ENCODE assay signal across 33 cellular contexts in genomic region chr1:39422604-39423003, GRCh38.
DNase-seq lines count a peak whose midpoint lies in the region; ATAC-seq, FAIRE-seq and TF ChIP-seq lines count a peak whose summit lies in the region.
"Had no signal": no experiment of that assay in that cellular context is flagged by ENCODE, and none has a peak within 500 bp of the region (broad histone marks: within the 10 kb centered on the region; RNA-seq: fewer than 3 reads in every experiment).

No MANE protein-coding gene starts in this region.

- 94% methylated on average over 5 of the region's 5 CpGs for WGBS in K562 (ENCODE audit: insufficient coverage, low coverage, missing lambda C conversion rate)

- no peak for TF ChIP-seq EP300 in K562 (IDR thresholded peaks at IDR 0.05; ENCODE audit: low read length)

- peak overlapping the region; percentile 13 for H3K27ac Mint-ChIP-seq in activated naive CD4-positive, alpha-beta T cell treated with anti-CD3 and anti-CD28 coated beads, Interleukin-2, amount 50 U/mL, for 24 hours
- no peak overlapping the region for H3K27ac Mint-ChIP-seq in activated naive CD4-positive, alpha-beta T cell treated with anti-CD3 and anti-CD28 coated beads, Interleukin-2, amount 10 ng/mL, durations not matched to agents 7 days and 5 days
- H3K27ac Mint-ChIP-seq: activated CD8-positive, alpha-beta memory T cell treated with anti-CD3 and anti-CD28 coated beads, Interleukin-2, amount 10 ng/mL, durations not matched to agents 7 days and 5 days; GM23338 had no signal

- no peak overlapping the region for H3K4me3 ChIP-seq in K562
- H3K4me3 ChIP-seq: BLaER1, breast epithelium, dorsolateral prefrontal cortex, esophagus squamous epithelium, GM23338, heart right ventricle, MG63, right atrium auricular region, thyroid gland had no signal

- no peak for TF ChIP-seq POLR2A in K562 (conservative IDR thresholded peaks at IDR 0.05)

- CTCF ChIA-PET in activated naive CD4-positive, alpha-beta T cell treated with anti-CD3 and anti-CD28 coated beads, Interleukin-2, amount 10 ng/mL, durations not matched to agents 7 days and 5 days (lab: Charles Lee): no interaction called here
- CTCF ChIA-PET in K562 (lab: Yijun Ruan, JAX; ENCODE audit: low intra/inter-chr PET ratio): no interaction called here

- no peaks in the 10 kb centered on the region for H3K9me3 Mint-ChIP-seq in activated naive CD4-positive, alpha-beta T cell treated with anti-CD3 and anti-CD28 coated beads, Interleukin-2, amount 50 U/mL, for 24 hours
- no peaks in the 10 kb centered on the region for H3K9me3 Mint-ChIP-seq in activated naive CD4-positive, alpha-beta T cell treated with anti-CD3 and anti-CD28 coated beads, Interleukin-2, amount 10 ng/mL, durations not matched to agents 7 days and 5 days
- H3K9me3 Mint-ChIP-seq: GM23338 had no signal

- no peak overlapping the region for H3K27ac ChIP-seq in K562 (ENCODE audit: extremely low read depth, low read depth, low read length)
- H3K27ac ChIP-seq: BLaER1, breast epithelium, dorsolateral prefrontal cortex, esophagus squamous epithelium, foreskin keratinocyte, heart right ventricle, right atrium auricular region, thyroid gland, WERI-Rb-1 had no signal

- peaks cover 26% of the 10 kb centered on the region for H3K36me3 Mint-ChIP-seq in activated naive CD4-positive, alpha-beta T cell treated with anti-CD3 and anti-CD28 coated beads, Interleukin-2, amount 50 U/mL, for 24 hours
- peaks cover 59% of the 10 kb centered on the region for H3K36me3 Mint-ChIP-seq in activated naive CD4-positive, alpha-beta T cell treated with anti-CD3 and anti-CD28 coated beads, Interleukin-2, amount 10 ng/mL, durations not matched to agents 7 days and 5 days

- H3K9ac ChIP-seq in K562 (ENCODE audit: insufficient read depth in 1 of 2, low read depth in 2 of 2, low read length in 2 of 2): no peak overlapping the region
- H3K9ac ChIP-seq: BLaER1 had no signal

- no peaks in the 10 kb centered on the region for H3K4me1 ChIP-seq in K562 (replicated peaks in 1 of 2; ENCODE audit: control insufficient read depth in 2 of 2, insufficient read depth in 2 of 2, low read length in 2 of 2)
- H3K4me1 ChIP-seq: BLaER1, breast epithelium, foreskin keratinocyte had no signal

- H3K27me3 Mint-ChIP-seq in activated naive CD4-positive, alpha-beta T cell treated with anti-CD3 and anti-CD28 coated beads, Interleukin-2, amount 50 U/mL, for 24 hours: no peaks in the 10 kb centered on the region
- H3K27me3 Mint-ChIP-seq in activated naive CD4-positive, alpha-beta T cell treated with anti-CD3 and anti-CD28 coated beads, Interleukin-2, amount 10 ng/mL, durations not matched to agents 7 days and 5 days: no peaks in the 10 kb centered on the region
- H3K27me3 Mint-ChIP-seq: activated CD8-positive, alpha-beta memory T cell treated with anti-CD3 and anti-CD28 coated beads, Interleukin-2, amount 10 ng/mL, durations not matched to agents 7 days and 5 days; activated naive CD8-positive, alpha-beta T cell had no signal

- H3K4me1 Mint-ChIP-seq in activated naive CD4-positive, alpha-beta T cell treated with anti-CD3 and anti-CD28 coated beads, Interleukin-2, amount 50 U/mL, for 24 hours: peaks cover 23% of the 10 kb centered on the region
- peaks cover 4% of the 10 kb centered on the region for H3K4me1 Mint-ChIP-seq in activated naive CD4-positive, alpha-beta T cell treated with anti-CD3 and anti-CD28 coated beads, Interleukin-2, amount 10 ng/mL, durations not matched to agents 7 days and 5 days
- H3K4me1 Mint-ChIP-seq: GM23338 had no signal

- no peaks in the 10 kb centered on the region for H3K9me3 ChIP-seq in K562 (replicated peaks; ENCODE audit: control insufficient read depth, insufficient read depth, low read depth, low read length)
- H3K9me3 ChIP-seq: BLaER1, breast epithelium, esophagus squamous epithelium, heart right ventricle, MG63, right atrium auricular region, thyroid gland had no signal

- no peaks in the 10 kb centered on the region for H3K27me3 ChIP-seq in K562 (ENCODE audit: control insufficient read depth in 2 of 2, insufficient read depth in 2 of 2, low read length in 2 of 2)
- H3K27me3 ChIP-seq: BLaER1, breast epithelium, dorsolateral prefrontal cortex, esophagus squamous epithelium, foreskin keratinocyte, heart right ventricle, MG63, right atrium auricular region, thyroid gland had no signal

- H3K4me3 Mint-ChIP-seq in activated naive CD4-positive, alpha-beta T cell treated with anti-CD3 and anti-CD28 coated beads, Interleukin-2, amount 50 U/mL, for 24 hours: no peak overlapping the region
- H3K4me3 Mint-ChIP-seq in activated naive CD4-positive, alpha-beta T cell treated with anti-CD3 and anti-CD28 coated beads, Interleukin-2, amount 10 ng/mL, durations not matched to agents 7 days and 5 days: no peak overlapping the region
- H3K4me3 Mint-ChIP-seq: activated CD8-positive, alpha-beta memory T cell treated with anti-CD3 and anti-CD28 coated beads, Interleukin-2, amount 10 ng/mL, durations not matched to agents 7 days and 5 days; activated naive CD8-positive, alpha-beta T cell; GM23338 had no signal

- peaks cover 15% of the 10 kb centered on the region; the same call in 2 of the 3 replicates for H3K79me2 ChIP-seq in K562 (ENCODE audit: control insufficient read depth, insufficient read depth, low read length)

- TF ChIP-seq RAD21 in K562 (CRISPR knock-in tag; conservative IDR thresholded peaks at IDR 0.05 in 1 of 2, IDR thresholded peaks at IDR 0.05 in 1 of 2): no peak

- BruUV-seq in K562 (replicated peaks; lab: Mats Ljungman, UMichigan): no TSS peak

- no peak for TF ChIP-seq CTCF in K562 (IDR thresholded peaks at IDR 0.05 in 2 of 3, conservative IDR thresholded peaks at IDR 0.05 in 1 of 3; ENCODE audit: insufficient read depth in 2 of 3, low read depth in 1 of 3, low read length in 3 of 3)

- peaks cover 75% of the 10 kb centered on the region for H3K36me3 ChIP-seq in K562 (ENCODE audit: control insufficient read depth, insufficient read depth, low read length)

- H2AFZ ChIP-seq in K562 (ENCODE audit: low read depth, low read length): no peak overlapping the region
- H2AFZ ChIP-seq: GM23338 had no signal

- H3K4me2 ChIP-seq in K562 (ENCODE audit: insufficient read depth, low read length): no peak overlapping the region
- H3K4me2 ChIP-seq: BLaER1, GM23338 had no signal

- H3K9me1 ChIP-seq in K562 (ENCODE audit: control insufficient read depth, insufficient read depth, low read length): no peaks in the 10 kb centered on the region

- ATAC-seq in K562: 0 out of 3 replicates have a peak, but pooled peaks have one; percentile 36
- ATAC-seq in HG02610 (IDR thresholded peaks at IDR 0.05; ENCODE audit: unreplicated experiment): no peak
- ATAC-seq: activated CD8-positive, alpha-beta memory T cell treated with anti-CD3 and anti-CD28 coated beads, Interleukin-2, amount 10 ng/mL, durations not matched to agents 7 days and 5 days; foreskin keratinocyte; GM23338; heart right ventricle; left ventricle myocardium superior had no signal

- POLR2A ChIA-PET in K562 (lab: Yijun Ruan, JAX): interaction anchor here (0.5 to 4.1 kb wide), 2 partner anchors 10 to 247 kb away, joined by 3 to 36 read pairs; no protein-coding TSS in a partner anchor

- intact Hi-C loops in K562 (cut with micrococcal nuclease): no loop called here

- no peaks in the 10 kb centered on the region for H4K20me1 ChIP-seq in K562 (replicated peaks; ENCODE audit: control insufficient read depth, insufficient read depth, low read length)

- FAIRE-seq in K562 (lab: Jason Lieb, UNC) (no peak), GM19239 (lab: Jason Lieb, UNC) (no peak)
- FAIRE-seq: endometrium, small intestine had no signal

- in situ Hi-C loops in K562 (cut with MboI): no loop called here

- DNase-seq in activated naive CD4-positive, alpha-beta T cell treated with anti-CD3 and anti-CD28 coated beads, Interleukin-2, amount 10 ng/mL, durations not matched to agents 7 days and 5 days: no peak
- peak; percentile 21 for DNase-seq in NAMALWA (ENCODE audit: low spot score)
- DNase-seq in K562 (ENCODE audit: extremely low read depth in 1 of 4, low spot score in 3 of 4): peak in 2 of 4 experiments; percentile 61 to 65
- no peak for DNase-seq in NCI-H187 treated with DMSO at 0.1 percent for 48 hours (lab: John Stamatoyannopoulos, UW)
- DNase-seq in GM19239 (ENCODE audit: insufficient read length, low spot score): no peak
- DNase-seq: activated CD4-positive, alpha-beta T cell treated with anti-CD3 and anti-CD28 coated beads for 48 hours; activated CD8-positive, alpha-beta memory T cell treated with anti-CD3 and anti-CD28 coated beads, Interleukin-2, amount 10 ng/mL, durations not matched to agents 7 days and 5 days; anterior cingulate cortex; DMS79; dorsolateral prefrontal cortex; esophagus squamous epithelium; foreskin keratinocyte; GDM1; heart right ventricle; KG1; kidney; left ventricle myocardium superior; MG63; NCI-H2081; NCI-H446; NCI-H774; small intestine; stimulated activated naive CD4-positive, alpha-beta T cell treated with Interleukin-2 at 50 U/mL for 16 hours; thyroid gland; WERI-Rb-1 had no signal

TF ChIP-seq in K562, 482 proteins besides CTCF, POLR2A, EP300 and RAD21 (continues in another document):
- TF ChIP-seq ZNF589 (CRISPR knock-in tag; IDR thresholded peaks at IDR 0.05; ENCODE audit: low read depth) (no peak), IRF9 (tag; IDR thresholded peaks at IDR 0.05) (no peak), CHAMP1 (IDR thresholded peaks at IDR 0.05) (no peak)
